29 cellular contexts compared by ENCODE assay signal in the genomic region with DNA sequence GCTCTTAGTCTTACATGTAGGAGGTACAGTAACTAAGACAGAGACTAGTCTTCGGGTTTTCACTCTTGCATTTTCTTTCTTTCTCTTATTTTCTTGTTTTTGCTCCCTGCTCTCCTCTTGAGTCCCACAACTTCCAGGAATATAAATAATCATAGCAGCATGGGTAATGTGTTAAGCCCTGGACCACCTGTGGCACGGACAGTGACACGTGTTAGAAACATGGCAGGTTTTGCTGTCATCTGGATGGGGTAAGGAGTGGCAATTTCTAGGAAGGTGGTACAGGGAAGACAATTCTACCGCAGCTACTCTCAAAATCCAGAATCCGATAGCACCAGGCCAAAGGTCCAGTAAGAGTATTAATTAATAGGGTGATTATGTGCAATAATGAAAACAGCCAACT.
"Had no signal": no experiment of that assay in that cellular context is flagged by ENCODE, and none has a peak within 500 bp of the region (broad histone marks: within the 10 kb centered on the region; RNA-seq: fewer than 3 reads in every experiment).

No MANE protein-coding gene starts in this region.

- H3K4me1 ChIP-seq: stomach, suprapubic skin, testis, thyroid gland, tibial artery, tibial nerve, transverse colon, upper lobe of left lung, upper lobe of right lung, uterus, vagina had no signal

- H3K4me3 ChIP-seq: stomach, suprapubic skin, testis, thoracic aorta, thyroid gland, tibial artery, tibial nerve, transverse colon, upper lobe of left lung, upper lobe of right lung, uterus, vagina had no signal

- H3K27ac ChIP-seq: stomach, suprapubic skin, testis, thoracic aorta, thyroid gland, tibial artery, tibial nerve, transverse colon, upper lobe of left lung, upper lobe of right lung, uterus, vagina had no signal

- FAIRE-seq: urothelium cell line had no signal

- DNase-seq: stimulated activated CD4-positive, alpha-beta T cell treated with anti-CD3 and anti-CD28 coated beads, Interleukin-2, amount 100 ng/mL, for 48 hours; stimulated activated CD4-positive, alpha-beta T cell treated with anti-CD3 and anti-CD28 coated beads, Interleukin-4, amount 100 ng/mL, for 1 hour; stimulated activated CD4-positive, alpha-beta T cell treated with anti-CD3 and anti-CD28 coated beads, Interleukin-4, amount 100 ng/mL, for 24 hours; stimulated activated CD4-positive, alpha-beta T cell treated with anti-CD3 and anti-CD28 coated beads, Interleukin-4, amount 100 ng/mL, for 4 hours; stimulated activated CD8-positive, alpha-beta memory T cell treated with anti-CD3 and anti-CD28 coated beads, Interleukin-4, amount 100 ng/mL, for 48 hours; stimulated activated naive B cell treated with anti-CD40 and anti-IgM and Interleukin-4, amounts not matched to agents 10 μg/mL and 1 μg/mL and 100 μg/mL, for 72 hours; stimulated activated naive CD4-positive, alpha-beta T cell; stimulated activated naive CD4-positive, alpha-beta T cell treated with Interleukin-2 at 50 U/mL for 16 hours; stimulated activated naive CD8-positive, alpha-beta T cell treated with anti-CD3 and anti-CD28 coated beads, Interleukin-15, amount 100 ng/mL, for 72 hours; stimulated activated naive CD8-positive, alpha-beta T cell treated with anti-CD3 and anti-CD28 coated beads, Interleukin-15, Interleukin-2, amounts not matched to agents 100 U/mL and 50 U/mL, for 24 hours; stomach; substantia nigra; testis; thyroid gland; tibial artery; transverse colon; trophoblast cell; upper lobe of left lung; upper lobe of right lung; uterus had no signal

- H3K36me3 ChIP-seq: stomach, suprapubic skin, thoracic aorta, thyroid gland, tibial artery, tibial nerve, transverse colon, upper lobe of left lung, upper lobe of right lung, uterus, vagina had no signal

- H3K9me3 Mint-ChIP-seq: stimulated activated naive CD8-positive, alpha-beta T cell treated with anti-CD3 and anti-CD28 coated beads, Interleukin-15, Interleukin-2, amounts not matched to agents 100 ng/mL and 50 ng/mL, for 24 hours had no signal

- H3K27me3 ChIP-seq: stomach, suprapubic skin, testis, thyroid gland, tibial artery, tibial nerve, transverse colon, upper lobe of left lung, upper lobe of right lung, uterus, vagina had no signal

- H3K9me3 ChIP-seq: stomach, suprapubic skin, testis, thoracic aorta, thyroid gland, tibial artery, tibial nerve, transverse colon, upper lobe of right lung, uterus, vagina had no signal

- H3K27me3 Mint-ChIP-seq: stimulated activated memory B cell treated with anti-CD40 and anti-IgM and Interleukin-4, amounts not matched to agents 10 μg/mL and 1 μg/mL and 100 μg/mL, for 72 hours; stimulated activated naive B cell treated with anti-CD40 and anti-IgM and Interleukin-4, amounts not matched to agents 10 μg/mL and 1 μg/mL and 100 μg/mL, for 72 hours; stimulated activated naive CD8-positive, alpha-beta T cell treated with anti-CD3 and anti-CD28 coated beads, Interleukin-15, amount 100 ng/mL, for 72 hours; stimulated activated naive CD8-positive, alpha-beta T cell treated with anti-CD3 and anti-CD28 coated beads, Interleukin-15, Interleukin-2, amounts not matched to agents 100 ng/mL and 50 ng/mL, for 24 hours; type B pancreatic cell had no signal

- H3K36me3 Mint-ChIP-seq: stimulated activated effector memory CD8-positive, alpha-beta T cell treated with anti-CD3 and anti-CD28 coated beads, Interleukin-12 subunit alpha, Interleukin-12 subunit beta, amount 100 ng/mL, for 72 hours; stimulated activated memory B cell treated with anti-CD40 and anti-IgM and Interleukin-4, amounts not matched to agents 10 μg/mL and 1 μg/mL and 100 μg/mL, for 72 hours; stimulated activated naive B cell treated with anti-CD40 and anti-IgM and Interleukin-4, amounts not matched to agents 10 μg/mL and 1 μg/mL and 100 μg/mL, for 72 hours; type B pancreatic cell had no signal

- H3K4me1 Mint-ChIP-seq: stimulated activated effector memory CD8-positive, alpha-beta T cell treated with anti-CD3 and anti-CD28 coated beads, Interleukin-12 subunit alpha, Interleukin-12 subunit beta, amount 100 ng/mL, for 72 hours; stimulated activated memory B cell treated with anti-CD40 and anti-IgM and Interleukin-4, amounts not matched to agents 10 μg/mL and 1 μg/mL and 100 μg/mL, for 72 hours; stimulated activated naive B cell treated with anti-CD40 and anti-IgM and Interleukin-4, amounts not matched to agents 10 μg/mL and 1 μg/mL and 100 μg/mL, for 72 hours; stimulated activated naive CD8-positive, alpha-beta T cell treated with anti-CD3 and anti-CD28 coated beads, Interleukin-15, amount 100 ng/mL, for 72 hours had no signal

- ATAC-seq: stimulated activated effector memory CD8-positive, alpha-beta T cell treated with anti-CD3 and anti-CD28 coated beads, Interleukin-12 subunit alpha, Interleukin-12 subunit beta, amount 100 ng/mL, for 72 hours; stimulated activated memory B cell treated with anti-CD40 and anti-IgM and Interleukin-4, amounts not matched to agents 10 μg/mL and 1 μg/mL and 100 μg/mL, for 72 hours; stimulated activated naive B cell treated with anti-CD40 and anti-IgM and Interleukin-4, amounts not matched to agents 10 μg/mL and 1 μg/mL and 100 μg/mL, for 72 hours; stimulated activated naive CD8-positive, alpha-beta T cell treated with anti-CD3 and anti-CD28 coated beads, Interleukin-15, amount 100 ng/mL, for 72 hours; stimulated activated naive CD8-positive, alpha-beta T cell treated with anti-CD3 and anti-CD28 coated beads, Interleukin-15, Interleukin-2, amounts not matched to agents 100 U/mL and 50 U/mL, for 24 hours; upper lobe of right lung had no signal

- H3K27ac Mint-ChIP-seq: stimulated activated effector memory CD8-positive, alpha-beta T cell treated with anti-CD3 and anti-CD28 coated beads, Interleukin-12 subunit alpha, Interleukin-12 subunit beta, amount 100 ng/mL, for 72 hours; stimulated activated memory B cell treated with anti-CD40 and anti-IgM and Interleukin-4, amounts not matched to agents 10 μg/mL and 1 μg/mL and 100 μg/mL, for 72 hours; stimulated activated naive B cell treated with anti-CD40 and anti-IgM and Interleukin-4, amounts not matched to agents 10 μg/mL and 1 μg/mL and 100 μg/mL, for 72 hours; stimulated activated naive CD8-positive, alpha-beta T cell treated with anti-CD3 and anti-CD28 coated beads, Interleukin-15, amount 100 ng/mL, for 72 hours; stimulated activated naive CD8-positive, alpha-beta T cell treated with anti-CD3 and anti-CD28 coated beads, Interleukin-15, Interleukin-2, amounts not matched to agents 100 ng/mL and 50 ng/mL, for 24 hours; type B pancreatic cell had no signal

- H3K4me3 Mint-ChIP-seq: stimulated activated effector memory CD8-positive, alpha-beta T cell treated with anti-CD3 and anti-CD28 coated beads, Interleukin-12 subunit alpha, Interleukin-12 subunit beta, amount 100 ng/mL, for 72 hours; stimulated activated memory B cell treated with anti-CD40 and anti-IgM and Interleukin-4, amounts not matched to agents 10 μg/mL and 1 μg/mL and 100 μg/mL, for 72 hours; stimulated activated naive B cell treated with anti-CD40 and anti-IgM and Interleukin-4, amounts not matched to agents 10 μg/mL and 1 μg/mL and 100 μg/mL, for 72 hours; stimulated activated naive CD8-positive, alpha-beta T cell treated with anti-CD3 and anti-CD28 coated beads, Interleukin-15, amount 100 ng/mL, for 72 hours; stimulated activated naive CD8-positive, alpha-beta T cell treated with anti-CD3 and anti-CD28 coated beads, Interleukin-15, Interleukin-2, amounts not matched to agents 100 ng/mL and 50 ng/mL, for 24 hours; type B pancreatic cell had no signal
